10 cellular contexts compared by ENCODE assay signal in genomic region chr1:20255666-20256065, GRCh38. TPM values are rescaled to one million over a fixed set of nuclear protein-coding genes. Genes with fewer than 3 reads are reported as not detected.
DNase-seq lines count a peak whose midpoint lies in the region; TF ChIP-seq lines count a peak whose summit lies in the region.
"Had no signal": no experiment of that assay in that cellular context is flagged by ENCODE, and none has a peak within 500 bp of the region (broad histone marks: within the 10 kb centered on the region; RNA-seq: fewer than 3 reads in every experiment).

No MANE protein-coding gene starts in this region.

- no peaks in the 10 kb centered on the region for H3K27me3 ChIP-seq in Loucy (ENCODE audit: insufficient read depth, low read length, poor library complexity, severe bottlenecking)
- no peaks in the 10 kb centered on the region for H3K27me3 ChIP-seq in neural progenitor cell
- H3K27me3 ChIP-seq: uterus had no signal

- H3K4me2 ChIP-seq in Loucy (ENCODE audit: low read depth, low read length, poor library complexity, severe bottlenecking) (peak overlapping the region; percentile 70), neural progenitor cell (no peak overlapping the region)

- H3K9me3 Mint-ChIP-seq in neural progenitor cell, result no peaks in the 10 kb centered on the region

- H3K9ac ChIP-seq in Loucy (ENCODE audit: low read depth, low read length, poor library complexity, severe bottlenecking), result peak overlapping the region; percentile 4
- H3K9ac ChIP-seq in neural progenitor cell, result no peak overlapping the region

- H3K36me3 ChIP-seq in Loucy (ENCODE audit: insufficient read depth, low read length) (no peaks in the 10 kb centered on the region), neural progenitor cell (no peaks in the 10 kb centered on the region)
- H3K36me3 ChIP-seq: uterus had no signal

- H4K20me1 ChIP-seq in Loucy (ENCODE audit: insufficient read depth, low read length, poor library complexity, severe bottlenecking), result no peaks in the 10 kb centered on the region
- H4K20me1 ChIP-seq in neural progenitor cell (ENCODE audit: low read depth), result no peaks in the 10 kb centered on the region

- H3K79me2 ChIP-seq in Loucy (ENCODE audit: insufficient read depth, low read length) (no peaks in the 10 kb centered on the region), neural progenitor cell (ENCODE audit: low read depth) (no peaks in the 10 kb centered on the region)

- H3K4me3 ChIP-seq in Loucy (ENCODE audit: low read length, poor library complexity, severe bottlenecking) (peak overlapping the region; percentile 46), neural progenitor cell (no peak overlapping the region)
- H3K4me3 ChIP-seq: uterus had no signal

- no peaks in the 10 kb centered on the region for H3K36me3 Mint-ChIP-seq in neural progenitor cell

- TF ChIP-seq CTCF in Loucy (conservative IDR thresholded peaks at IDR 0.05; ENCODE audit: low read length), result no peak
- TF ChIP-seq CTCF in neural progenitor cell (IDR thresholded peaks at IDR 0.05), result no peak

- no peak overlapping the region for H3K27ac Mint-ChIP-seq in neural progenitor cell

- H2AFZ ChIP-seq in Loucy (ENCODE audit: low read length), result peak overlapping the region; percentile 72
- H2AFZ ChIP-seq in neural progenitor cell (replicated peaks), result no peak overlapping the region

- H3F3A ChIP-seq in Loucy (ENCODE audit: low read depth) (no peaks in the 10 kb centered on the region), neural progenitor cell (ENCODE audit: low read depth) (no peaks in the 10 kb centered on the region)

- H3K4me3 Mint-ChIP-seq in neural progenitor cell, result no peak overlapping the region

- H3K9me3 ChIP-seq in Loucy (ENCODE audit: insufficient read depth, low read depth, low read length) (no peaks in the 10 kb centered on the region), neural progenitor cell (ENCODE audit: low read depth) (no peaks in the 10 kb centered on the region)
- H3K9me3 ChIP-seq: uterus had no signal

- peaks cover 9% of the 10 kb centered on the region for H3K4me1 Mint-ChIP-seq in neural progenitor cell

- peaks cover 6% of the 10 kb centered on the region for H3K4me1 ChIP-seq in Loucy (ENCODE audit: insufficient read depth, low read length, poor library complexity, severe bottlenecking)
- no peaks in the 10 kb centered on the region for H3K4me1 ChIP-seq in neural progenitor cell
- H3K4me1 ChIP-seq: uterus had no signal

- peak; percentile 67 for DNase-seq in EH (ENCODE audit: low read depth)
- peak; percentile 77 for DNase-seq in amniotic epithelial cell (ENCODE audit: low read depth)
- peak; percentile 13 for DNase-seq in mucosa of gallbladder (ENCODE audit: low spot score)
- DNase-seq in neural progenitor cell (ENCODE audit: low spot score), result no peak
- DNase-seq in epidermal melanocyte (ENCODE audit: insufficient read length, low spot score), result no peak
- DNase-seq in NCI-H2029 (lab: John Stamatoyannopoulos, UW), result no peak
- DNase-seq: activated CD8-positive, alpha-beta memory T cell treated with anti-CD3 and anti-CD28 coated beads for 24 hours; uterus had no signal

- H3K27ac ChIP-seq in neural progenitor cell, result no peak overlapping the region
- H3K27ac ChIP-seq: uterus had no signal

- peaks cover 5% of the 10 kb centered on the region for H3K27me3 Mint-ChIP-seq in neural progenitor cell (ENCODE audit: insufficient read depth, low read depth)

- H3K9me2 ChIP-seq in Loucy (replicated peaks; ENCODE audit: low read depth, low read length), result no peaks in the 10 kb centered on the region

RNA-seq across cellular contexts. Expression of gene VWA5B1, which starts 35.0 kb away (rescaled TPM):
- total RNA-seq in mucosa of gallbladder (2.1 TPM), neural progenitor cell (ENCODE audit: low replicate concordance) (not detected in 2 replicates)
- total RNA-seq: pulmonary artery endothelial cell had no signal

Comparison
In these comparisons a context has a peak if more than half of its experiments do, and no peak if none do; other contexts are left out.
1. DNase-seq: peak in EH (single experiment), amniotic epithelial cell (single experiment) and mucosa of gallbladder (single experiment); none in neural progenitor cell (single experiment), epidermal melanocyte (single experiment) and NCI-H2029 (single experiment).